16 cellular contexts compared by ENCODE assay signal in genomic region chr11:68780829-68781228, GRCh38. TPM values are rescaled to one million over a fixed set of nuclear protein-coding genes. Genes with fewer than 3 reads are reported as not detected.
A peak's percentile ranks its signal among the peaks of the same experiment; 100 is the strongest.
DNase-seq lines count a peak whose midpoint lies in the region; ATAC-seq, FAIRE-seq and TF ChIP-seq lines count a peak whose summit lies in the region.
"Had no signal": no experiment of that assay in that cellular context is flagged by ENCODE, and none has a peak within 500 bp of the region (broad histone marks: within the 10 kb centered on the region; RNA-seq: fewer than 3 reads in every experiment).

No MANE protein-coding gene starts in this region.

- H3K27ac Mint-ChIP-seq in activated CD4-positive, alpha-beta T cell treated with anti-CD3 and anti-CD28 coated beads for 36 hours: peak overlapping the region; percentile 20

- H3K9me3 ChIP-seq in pancreas: no peaks in the 10 kb centered on the region

- peak; percentile 24 for DNase-seq in activated CD4-positive, alpha-beta T cell treated with anti-CD3 and anti-CD28 coated beads for 36 hours
- no peak for DNase-seq in activated CD4-positive, alpha-beta T cell treated with anti-CD3 and anti-CD28 coated beads for 4 hours
- DNase-seq in RPMI7951 (ENCODE audit: low read depth) (peak; percentile 8), germinal center (ENCODE audit: low spot score) (peak; percentile 10), pancreas (peak in 4 of 6 donors; percentile 28 to 64 (median 43)), COLO668 (lab: John Stamatoyannopoulos, UW; ENCODE audit: unreplicated experiment) (no peak), NCI-H69 (lab: John Stamatoyannopoulos, UW) (no peak), NCI-H1105 treated with DMSO at 0.1 percent for 48 hours (lab: John Stamatoyannopoulos, UW) (no peak)
- DNase-seq: activated T-cell treated with anti-CD3 and anti-CD28 coated beads, Interleukin-2, amount 50 U/mL, for 1 hour; glutamatergic neuron; NCI-H2171 had no signal

- 55 to 58% methylated on average over 4 of the region's 4 CpGs for WGBS in pancreas, 2 donors

- H3K4me1 Mint-ChIP-seq in activated CD4-positive, alpha-beta T cell treated with anti-CD3 and anti-CD28 coated beads for 36 hours: peaks cover 2% of the 10 kb centered on the region
- H3K4me1 Mint-ChIP-seq: central memory CD8-positive, alpha-beta T cell had no signal

- H3K4me3 Mint-ChIP-seq in activated CD4-positive, alpha-beta T cell treated with anti-CD3 and anti-CD28 coated beads for 36 hours: no peak overlapping the region
- H3K4me3 Mint-ChIP-seq: central memory CD8-positive, alpha-beta T cell had no signal

- intact Hi-C loops in activated CD4-positive, alpha-beta T cell treated with anti-CD3 and anti-CD28 coated beads for 36 hours (cut with DNase I, micrococcal nuclease): no loop called here
- intact Hi-C loops in pancreas (cut with DNase I): no loop called here

- no peak for TF ChIP-seq CTCF in pancreas (IDR thresholded peaks at IDR 0.05)

- peak; percentile 36 for ATAC-seq in activated CD4-positive, alpha-beta T cell treated with anti-CD3 and anti-CD28 coated beads for 36 hours
- ATAC-seq in pancreas: peak; percentile 29 to 93 (median 78)

- no peak for FAIRE-seq in pancreas (lab: Jason Lieb, UNC)
- FAIRE-seq: GM19239 had no signal

- POLR2A ChIA-PET in activated CD4-positive, alpha-beta T cell treated with anti-CD3 and anti-CD28 coated beads for 36 hours (lab: Charles Lee): no interaction called here

- H3K9me3 Mint-ChIP-seq in activated CD4-positive, alpha-beta T cell treated with anti-CD3 and anti-CD28 coated beads for 36 hours (ENCODE audit: low read depth): no peaks in the 10 kb centered on the region
- H3K9me3 Mint-ChIP-seq: central memory CD8-positive, alpha-beta T cell had no signal

- H3K36me3 Mint-ChIP-seq in activated CD4-positive, alpha-beta T cell treated with anti-CD3 and anti-CD28 coated beads for 36 hours (ENCODE audit: low read depth): peaks cover 21% of the 10 kb centered on the region

- no peak overlapping the region for H3K4me3 ChIP-seq in pancreas
- H3K4me3 ChIP-seq: SK-N-MC, smooth muscle cell had no signal

- H3K36me3 ChIP-seq in pancreas: peaks cover under 1 to 86% (median 5%) of the 10 kb centered on the region in 3 donors

- H3K4me1 ChIP-seq in pancreas: no peaks in the 10 kb centered on the region

- no peak overlapping the region for H3K27ac ChIP-seq in pancreas
- H3K27ac ChIP-seq: SK-N-MC had no signal

- CTCF ChIA-PET in activated CD4-positive, alpha-beta T cell treated with anti-CD3 and anti-CD28 coated beads for 36 hours (lab: Charles Lee): no interaction called here

- H3K27me3 ChIP-seq in pancreas: no peaks in the 10 kb centered on the region

- no peaks in the 10 kb centered on the region for H3K27me3 Mint-ChIP-seq in activated CD4-positive, alpha-beta T cell treated with anti-CD3 and anti-CD28 coated beads for 36 hours
- H3K27me3 Mint-ChIP-seq: central memory CD8-positive, alpha-beta T cell had no signal

RNA-seq across cellular contexts. Expression of gene TESMIN, which starts 29.5 kb away (rescaled TPM):
- total RNA-seq in activated CD4-positive, alpha-beta T cell treated with anti-CD3 and anti-CD28 coated beads for 36 hours: 1 to 10 TPM; 2.9 to 3.5 TPM
- 0.96 and 1.1 TPM in 2 replicates for total RNA-seq in RPMI7951 (2014; rRNA removed; shearing (Covaris generic))
- 1 to 10 TPM; 1.4 to 3.6 (median 1.8) TPM for total RNA-seq in pancreas
- 1 to 10 TPM; 1.9 to 2.3 TPM for polyA plus RNA-seq in pancreas
- total RNA-seq: myocyte had no signal

Comparison
In these comparisons a context has a peak if more than half of its experiments do, and no peak if none do; other contexts are left out.
1. DNase-seq: peak in activated CD4-positive, alpha-beta T cell treated with anti-CD3 and anti-CD28 coated beads for 36 hours (single experiment), RPMI7951 (single experiment), germinal center (single experiment) and pancreas (4 of 6); none in activated CD4-positive, alpha-beta T cell treated with anti-CD3 and anti-CD28 coated beads for 4 hours (0 of 2), COLO668 (single experiment), NCI-H69 (single experiment) and NCI-H1105 treated with DMSO at 0.1 percent for 48 hours (single experiment).